ENCODE assay signal across 13 cellular contexts in genomic region chr5:24773241-24773640, GRCh38.
"Had no signal": no experiment of that assay in that cellular context is flagged by ENCODE, and none has a peak within 500 bp of the region (broad histone marks: within the 10 kb centered on the region; RNA-seq: fewer than 3 reads in every experiment).

No MANE protein-coding gene starts in this region.

- DNase-seq: amygdala; dorsolateral prefrontal cortex; foreskin fibroblast; lower lobe of right lung; naive thymus-derived CD4-positive, alpha-beta T cell; nucleus accumbens; stomach; thyroid gland had no signal

- H3K36me3 Mint-ChIP-seq: activated naive CD4-positive, alpha-beta T cell treated with anti-CD3 and anti-CD28 coated beads, Interleukin-2, amount 50 U/mL, for 72 hours; naive thymus-derived CD4-positive, alpha-beta T cell had no signal

- H3K27ac Mint-ChIP-seq: activated naive CD4-positive, alpha-beta T cell treated with anti-CD3 and anti-CD28 coated beads, Interleukin-2, amount 50 U/mL, for 72 hours; naive thymus-derived CD4-positive, alpha-beta T cell had no signal

- ATAC-seq: activated naive CD4-positive, alpha-beta T cell treated with anti-CD3 and anti-CD28 coated beads, Interleukin-2, amount 50 U/mL, for 72 hours; lower lobe of right lung; naive thymus-derived CD4-positive, alpha-beta T cell had no signal

- H3K36me3 ChIP-seq: lower lobe of right lung, right atrium auricular region, stomach, thyroid gland had no signal

- H3K27me3 Mint-ChIP-seq: naive thymus-derived CD4-positive, alpha-beta T cell had no signal

- FAIRE-seq: bronchial epithelial cell, urothelium cell line had no signal

- H3K4me3 ChIP-seq: dorsolateral prefrontal cortex, lower lobe of right lung, right atrium auricular region, skin epidermis, stomach, thyroid gland had no signal

- H3K4me3 Mint-ChIP-seq: naive thymus-derived CD4-positive, alpha-beta T cell had no signal

- H3K27me3 ChIP-seq: dorsolateral prefrontal cortex, right atrium auricular region, stomach, thyroid gland had no signal

- H3K4me1 ChIP-seq: lower lobe of right lung, right atrium auricular region, stomach, thyroid gland had no signal

- H3K27ac ChIP-seq: dorsolateral prefrontal cortex, lower lobe of right lung, right atrium auricular region, skin epidermis, stomach, thyroid gland had no signal

- H3K9me3 ChIP-seq: lower lobe of right lung, right atrium auricular region, thyroid gland had no signal
